1 cellular context compared by ENCODE assay signal in the genomic region with DNA sequence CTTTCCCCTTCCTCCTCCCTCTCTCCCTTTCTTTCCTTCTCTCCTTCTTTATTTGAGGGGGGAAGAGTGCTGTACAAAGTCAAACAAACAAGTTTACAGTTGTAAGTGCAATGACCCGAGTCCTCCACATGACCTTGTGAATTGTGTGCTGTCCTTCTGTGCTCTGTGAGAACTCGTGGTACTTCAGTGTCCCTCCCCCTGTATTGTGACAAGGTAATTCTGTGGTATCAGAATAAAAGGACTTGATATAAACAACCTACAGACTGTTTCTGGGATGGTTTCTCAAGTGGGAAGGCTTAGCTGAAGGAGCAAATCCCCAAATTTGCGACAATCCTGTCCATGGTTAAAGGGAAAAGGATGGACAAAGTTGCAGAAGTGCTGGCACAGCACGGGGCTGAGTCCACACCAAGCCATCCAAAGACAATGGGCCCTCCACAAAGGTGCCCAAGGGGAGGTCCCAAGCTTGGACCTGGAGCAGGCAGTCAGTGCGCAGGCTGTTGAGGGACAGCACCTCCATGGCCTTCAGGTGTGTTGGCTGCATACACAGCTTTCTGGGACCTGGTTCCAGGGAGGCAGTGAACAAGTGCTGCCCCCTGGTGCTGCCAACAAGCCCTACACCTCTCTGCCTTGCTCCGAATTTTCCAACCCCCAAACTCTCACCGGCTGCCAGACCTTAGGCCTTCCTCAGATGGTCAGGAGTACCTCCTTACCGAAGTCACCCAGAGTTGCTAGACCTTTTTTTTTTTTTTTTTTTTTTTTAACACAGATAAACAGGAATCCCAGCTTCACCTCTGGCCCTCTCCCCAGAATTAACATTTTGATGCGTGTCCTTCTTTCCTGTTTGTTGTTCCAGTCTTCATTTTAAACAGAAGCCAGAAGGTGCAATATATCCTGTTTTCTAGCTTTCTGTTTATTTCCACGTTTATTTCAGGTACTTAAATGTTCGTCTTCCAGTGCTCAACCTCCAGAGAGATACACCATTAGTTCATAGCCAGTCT.
TF ChIP-seq lines count a peak whose summit lies in the region.

No MANE protein-coding gene starts in this region.

TF ChIP-seq in HepG2, 621 proteins besides CTCF, POLR2A, EP300 and RAD21 (continued from another document and continues in another):
- no peak for TF ChIP-seq ZNF180 (CRISPR knock-in tag; IDR thresholded peaks at IDR 0.05; ENCODE audit: borderline replicate concordance, low read depth)
- peak; percentile 37 for TF ChIP-seq MEF2D (CRISPR knock-in tag; IDR thresholded peaks at IDR 0.05)
- no peak for TF ChIP-seq ZNF512B (CRISPR knock-in tag; IDR thresholded peaks at IDR 0.05; ENCODE audit: borderline replicate concordance)
- TF ChIP-seq, protein P1, sequence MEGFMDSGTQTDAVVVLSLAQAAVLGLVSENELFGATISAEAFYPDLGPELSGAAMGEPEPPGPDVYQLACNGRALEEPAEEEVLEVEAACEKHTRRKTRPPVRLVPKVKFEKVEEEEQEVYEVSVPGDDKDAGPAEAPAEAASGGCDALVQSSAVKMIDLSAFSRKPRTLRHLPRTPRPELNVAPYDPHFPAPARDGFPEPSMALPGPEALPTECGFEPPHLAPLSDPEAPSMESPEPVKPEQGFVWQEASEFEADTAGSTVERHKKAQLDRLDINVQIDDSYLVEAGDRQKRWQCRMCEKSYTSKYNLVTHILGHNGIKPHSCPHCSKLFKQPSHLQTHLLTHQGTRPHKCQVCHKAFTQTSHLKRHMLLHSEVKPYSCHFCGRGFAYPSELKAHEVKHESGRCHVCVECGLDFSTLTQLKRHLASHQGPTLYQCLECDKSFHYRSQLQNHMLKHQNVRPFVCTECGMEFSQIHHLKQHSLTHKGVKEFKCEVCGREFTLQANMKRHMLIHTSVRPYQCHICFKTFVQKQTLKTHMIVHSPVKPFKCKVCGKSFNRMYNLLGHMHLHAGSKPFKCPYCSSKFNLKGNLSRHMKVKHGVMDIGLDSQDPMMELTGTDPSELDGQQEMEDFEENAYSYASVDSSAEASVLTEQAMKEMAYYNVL (CRISPR knock-in tag; IDR thresholded peaks at IDR 0.05; ENCODE audit: borderline replicate concordance), result peak; percentile 100
- no peak for TF ChIP-seq PBX3 (CRISPR knock-in tag; IDR thresholded peaks at IDR 0.05; ENCODE audit: borderline replicate concordance)
- no peak for TF ChIP-seq SMARCC2 (IDR thresholded peaks at IDR 0.05)
- peak; percentile 49; the same call in 1 of the 2 replicates for TF ChIP-seq YEATS2 (CRISPR knock-in tag; IDR thresholded peaks at IDR 0.05; ENCODE audit: borderline replicate concordance)
- TF ChIP-seq, protein P2, sequence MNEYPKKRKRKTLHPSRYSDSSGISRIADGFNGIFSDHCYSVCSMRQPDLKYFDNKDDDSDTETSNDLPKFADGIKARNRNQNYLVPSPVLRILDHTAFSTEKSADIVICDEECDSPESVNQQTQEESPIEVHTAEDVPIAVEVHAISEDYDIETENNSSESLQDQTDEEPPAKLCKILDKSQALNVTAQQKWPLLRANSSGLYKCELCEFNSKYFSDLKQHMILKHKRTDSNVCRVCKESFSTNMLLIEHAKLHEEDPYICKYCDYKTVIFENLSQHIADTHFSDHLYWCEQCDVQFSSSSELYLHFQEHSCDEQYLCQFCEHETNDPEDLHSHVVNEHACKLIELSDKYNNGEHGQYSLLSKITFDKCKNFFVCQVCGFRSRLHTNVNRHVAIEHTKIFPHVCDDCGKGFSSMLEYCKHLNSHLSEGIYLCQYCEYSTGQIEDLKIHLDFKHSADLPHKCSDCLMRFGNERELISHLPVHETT (CRISPR knock-in tag; conservative IDR thresholded peaks at IDR 0.05), result 0 out of 2 replicates have a peak, but pooled peaks have one; percentile 38
- TF ChIP-seq ZSCAN29 (CRISPR knock-in tag; conservative IDR thresholded peaks at IDR 0.05), result no peak
- TF ChIP-seq ZBTB46 (CRISPR knock-in tag; IDR thresholded peaks at IDR 0.05; ENCODE audit: borderline replicate concordance), result no peak
- peak; percentile 90 for TF ChIP-seq SP5 (CRISPR knock-in tag; IDR thresholded peaks at IDR 0.05; ENCODE audit: borderline replicate concordance, low read depth)
- TF ChIP-seq GTF3A (CRISPR knock-in tag; conservative IDR thresholded peaks at IDR 0.05), result no peak
- no peak for TF ChIP-seq MXD1 (CRISPR knock-in tag; IDR thresholded peaks at IDR 0.05)
- TF ChIP-seq GATA4 (IDR thresholded peaks at IDR 0.05; ENCODE audit: borderline replicate concordance, low read depth), result no peak
- no peak for TF ChIP-seq DNMT3B (CRISPR knock-in tag; conservative IDR thresholded peaks at IDR 0.05)
- TF ChIP-seq, protein P3, sequence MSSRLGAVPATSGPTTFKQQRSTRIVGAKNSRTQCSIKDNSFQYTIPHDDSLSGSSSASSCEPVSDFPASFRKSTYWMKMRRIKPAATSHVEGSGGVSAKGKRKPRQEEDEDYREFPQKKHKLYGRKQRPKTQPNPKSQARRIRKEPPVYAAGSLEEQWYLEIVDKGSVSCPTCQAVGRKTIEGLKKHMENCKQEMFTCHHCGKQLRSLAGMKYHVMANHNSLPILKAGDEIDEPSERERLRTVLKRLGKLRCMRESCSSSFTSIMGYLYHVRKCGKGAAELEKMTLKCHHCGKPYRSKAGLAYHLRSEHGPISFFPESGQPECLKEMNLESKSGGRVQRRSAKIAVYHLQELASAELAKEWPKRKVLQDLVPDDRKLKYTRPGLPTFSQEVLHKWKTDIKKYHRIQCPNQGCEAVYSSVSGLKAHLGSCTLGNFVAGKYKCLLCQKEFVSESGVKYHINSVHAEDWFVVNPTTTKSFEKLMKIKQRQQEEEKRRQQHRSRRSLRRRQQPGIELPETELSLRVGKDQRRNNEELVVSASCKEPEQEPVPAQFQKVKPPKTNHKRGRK (CRISPR knock-in tag; IDR thresholded peaks at IDR 0.05), result no peak
- TF ChIP-seq MAX (IDR thresholded peaks at IDR 0.05), result no peak
- TF ChIP-seq TBP (CRISPR knock-in tag; IDR thresholded peaks at IDR 0.05), result no peak
- TF ChIP-seq MYC (CRISPR knock-in tag; IDR thresholded peaks at IDR 0.05; ENCODE audit: borderline replicate concordance), result no peak; the same call in 1 of the 2 replicates
- no peak for TF ChIP-seq SUZ12 (IDR thresholded peaks at IDR 0.05; ENCODE audit: low read depth, low read length)
- no peak for TF ChIP-seq BRF2 (CRISPR knock-in tag; IDR thresholded peaks at IDR 0.05)
- no peak; a peak in 1 of 4 replicates for TF ChIP-seq KLF16 (CRISPR knock-in tag; IDR thresholded peaks at IDR 0.05)
- no peak for TF ChIP-seq NFYB (CRISPR knock-in tag; IDR thresholded peaks at IDR 0.05)
- no peak for TF ChIP-seq FOXO4 (CRISPR knock-in tag; conservative IDR thresholded peaks at IDR 0.05)
- no peak for TF ChIP-seq ZNF737 (CRISPR knock-in tag; IDR thresholded peaks at IDR 0.05; ENCODE audit: borderline replicate concordance)
- TF ChIP-seq GRHL1 (CRISPR knock-in tag; conservative IDR thresholded peaks at IDR 0.05), result no peak
- peak; percentile 59; the same call in 1 of the 2 replicates for TF ChIP-seq SAP130 (CRISPR knock-in tag; IDR thresholded peaks at IDR 0.05; ENCODE audit: low read depth)
- no peak for TF ChIP-seq ATF4 (CRISPR knock-in tag; IDR thresholded peaks at IDR 0.05)
- TF ChIP-seq TFAP4 (IDR thresholded peaks at IDR 0.05; ENCODE audit: borderline replicate concordance, low read depth), result no peak; the same call in 1 of the 2 replicates
- no peak for TF ChIP-seq KMT2A (CRISPR knock-in tag; IDR thresholded peaks at IDR 0.05)
- TF ChIP-seq, protein P4, sequence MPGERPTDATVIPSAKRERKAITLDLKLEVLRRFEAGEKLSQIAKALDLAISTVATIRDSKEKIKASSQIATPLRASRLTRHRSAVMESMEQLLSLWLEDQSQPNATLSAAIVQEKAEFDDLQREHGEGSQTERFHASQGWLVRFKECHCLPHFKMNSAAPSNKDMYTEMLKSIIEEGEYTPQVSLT (CRISPR knock-in tag; IDR thresholded peaks at IDR 0.05; ENCODE audit: borderline replicate concordance, low read depth), result no peak
- TF ChIP-seq ZBTB8A (CRISPR knock-in tag; IDR thresholded peaks at IDR 0.05; ENCODE audit: borderline replicate concordance, low read depth), result no peak
- no peak for TF ChIP-seq RFX1 (IDR thresholded peaks at IDR 0.05)
